1 cellular context compared by ENCODE assay signal in genomic region chr2:9656270-9656766, GRCh38.
A peak's percentile ranks its signal among the peaks of the same experiment; 100 is the strongest.
TF ChIP-seq lines count a peak whose summit lies in the region.

No MANE protein-coding gene starts in this region.

TF ChIP-seq in A549, 52 proteins besides CTCF, POLR2A, EP300 and RAD21 (continued from another document):
- no peak for TF ChIP-seq ELK1 (IDR thresholded peaks at IDR 0.05; ENCODE audit: low read depth, low read length)
- TF ChIP-seq HES2 (IDR thresholded peaks at IDR 0.05): no peak
- TF ChIP-seq RNF2 (IDR thresholded peaks at IDR 0.05; ENCODE audit: borderline replicate concordance, low read depth): no peak
- no peak for TF ChIP-seq PHF8 (IDR thresholded peaks at IDR 0.05; ENCODE audit: borderline replicate concordance, low read depth)
- no peak for TF ChIP-seq POLR2AphosphoS2 (conservative IDR thresholded peaks at IDR 0.05; ENCODE audit: low read length)
- no peak for TF ChIP-seq ZFP36 (IDR thresholded peaks at IDR 0.05; ENCODE audit: borderline replicate concordance, partially characterized antibody)
- no peak for TF ChIP-seq NPAS2 (CRISPR knock-in tag; IDR thresholded peaks at IDR 0.05; ENCODE audit: borderline replicate concordance)
- no peak for TF ChIP-seq CBX8 (IDR thresholded peaks at IDR 0.05)
- no peak for TF ChIP-seq FOXS1 (CRISPR knock-in tag; IDR thresholded peaks at IDR 0.05)
- TF ChIP-seq, protein P1, sequence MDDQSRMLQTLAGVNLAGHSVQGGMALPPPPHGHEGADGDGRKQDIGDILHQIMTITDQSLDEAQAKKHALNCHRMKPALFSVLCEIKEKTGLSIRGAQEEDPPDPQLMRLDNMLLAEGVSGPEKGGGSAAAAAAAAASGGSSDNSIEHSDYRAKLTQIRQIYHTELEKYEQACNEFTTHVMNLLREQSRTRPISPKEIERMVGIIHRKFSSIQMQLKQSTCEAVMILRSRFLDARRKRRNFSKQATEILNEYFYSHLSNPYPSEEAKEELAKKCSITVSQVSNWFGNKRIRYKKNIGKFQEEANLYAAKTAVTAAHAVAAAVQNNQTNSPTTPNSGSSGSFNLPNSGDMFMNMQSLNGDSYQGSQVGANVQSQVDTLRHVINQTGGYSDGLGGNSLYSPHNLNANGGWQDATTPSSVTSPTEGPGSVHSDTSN (IDR thresholded peaks at IDR 0.05): peak; percentile 40; the same call in 1 of the 2 replicates
- no peak for TF ChIP-seq ZSCAN20 (CRISPR knock-in tag; IDR thresholded peaks at IDR 0.05)
